2 cellular contexts compared by ENCODE assay signal in genomic region chr17:44086364-44087311, GRCh38.
TF ChIP-seq lines count a peak whose summit lies in the region.

No MANE protein-coding gene starts in this region.

TF ChIP-seq in K562, 482 proteins besides CTCF, POLR2A, EP300 and RAD21 (continued from another document and continues in another):
- TF ChIP-seq DDX20 (tag; IDR thresholded peaks at IDR 0.05; ENCODE audit: low read depth) = no peak
- TF ChIP-seq SMARCB1 (IDR thresholded peaks at IDR 0.05; ENCODE audit: insufficient read length, low read depth) = no peak
- peak; percentile 44; the same call in 1 of the 2 replicates for TF ChIP-seq POLR2AphosphoS5 (IDR thresholded peaks at IDR 0.05; ENCODE audit: control insufficient read depth, insufficient read depth, low read depth, low read length)
- no peak for TF ChIP-seq ZNF12 (CRISPR knock-in tag; IDR thresholded peaks at IDR 0.05)
- TF ChIP-seq MTF1 (CRISPR knock-in tag; IDR thresholded peaks at IDR 0.05; ENCODE audit: borderline replicate concordance) = no peak
- TF ChIP-seq, protein P1, sequence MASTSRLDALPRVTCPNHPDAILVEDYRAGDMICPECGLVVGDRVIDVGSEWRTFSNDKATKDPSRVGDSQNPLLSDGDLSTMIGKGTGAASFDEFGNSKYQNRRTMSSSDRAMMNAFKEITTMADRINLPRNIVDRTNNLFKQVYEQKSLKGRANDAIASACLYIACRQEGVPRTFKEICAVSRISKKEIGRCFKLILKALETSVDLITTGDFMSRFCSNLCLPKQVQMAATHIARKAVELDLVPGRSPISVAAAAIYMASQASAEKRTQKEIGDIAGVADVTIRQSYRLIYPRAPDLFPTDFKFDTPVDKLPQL (IDR thresholded peaks at IDR 0.05; ENCODE audit: extremely low read depth, insufficient read length) = no peak
- TF ChIP-seq AFF4 (CRISPR knock-in tag; IDR thresholded peaks at IDR 0.05) = no peak
- no peak for TF ChIP-seq FOXM1 (IDR thresholded peaks at IDR 0.05; ENCODE audit: low read depth)
- no peak for TF ChIP-seq FOXM1 (CRISPR knock-in tag; IDR thresholded peaks at IDR 0.05; ENCODE audit: low read depth)
- TF ChIP-seq NONO (IDR thresholded peaks at IDR 0.05; ENCODE audit: low read depth in 2 of 2, low read length in 1 of 2) = no peak
- no peak for TF ChIP-seq ZNF146 (CRISPR knock-in tag; IDR thresholded peaks at IDR 0.05; ENCODE audit: unreplicated experiment)
- TF ChIP-seq MAZ (CRISPR knock-in tag; conservative IDR thresholded peaks at IDR 0.05 in 1 of 2, IDR thresholded peaks at IDR 0.05 in 1 of 2) = peak in 1 of 2 experiments; percentile 85; a peak in 2 of 4 replicates
- TF ChIP-seq UBTF (IDR thresholded peaks at IDR 0.05; ENCODE audit: borderline replicate concordance in 1 of 2, low read depth in 2 of 2, low read length in 2 of 2) = no peak; a peak in 1 of 4 replicates
- no peak for TF ChIP-seq POLR3G (IDR thresholded peaks at IDR 0.05; ENCODE audit: extremely low read depth, insufficient read length, insufficient replicate concordance)
- TF ChIP-seq, protein P2, sequence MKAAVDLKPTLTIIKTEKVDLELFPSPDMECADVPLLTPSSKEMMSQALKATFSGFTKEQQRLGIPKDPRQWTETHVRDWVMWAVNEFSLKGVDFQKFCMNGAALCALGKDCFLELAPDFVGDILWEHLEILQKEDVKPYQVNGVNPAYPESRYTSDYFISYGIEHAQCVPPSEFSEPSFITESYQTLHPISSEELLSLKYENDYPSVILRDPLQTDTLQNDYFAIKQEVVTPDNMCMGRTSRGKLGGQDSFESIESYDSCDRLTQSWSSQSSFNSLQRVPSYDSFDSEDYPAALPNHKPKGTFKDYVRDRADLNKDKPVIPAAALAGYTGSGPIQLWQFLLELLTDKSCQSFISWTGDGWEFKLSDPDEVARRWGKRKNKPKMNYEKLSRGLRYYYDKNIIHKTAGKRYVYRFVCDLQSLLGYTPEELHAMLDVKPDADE (conservative IDR thresholded peaks at IDR 0.05; ENCODE audit: control insufficient read depth, low read depth, low read length) = 0 out of 2 replicates have a peak, but pooled peaks have one; percentile 27
- no peak for TF ChIP-seq ZNF311 (CRISPR knock-in tag; IDR thresholded peaks at IDR 0.05)
- peak; percentile 89 for TF ChIP-seq CREM (IDR thresholded peaks at IDR 0.05; ENCODE audit: low read depth)
- TF ChIP-seq NFATC3 (IDR thresholded peaks at IDR 0.05) = no peak
- no peak for TF ChIP-seq TAF9B (IDR thresholded peaks at IDR 0.05; ENCODE audit: partially characterized antibody)
- TF ChIP-seq RBFOX2 (IDR thresholded peaks at IDR 0.05; ENCODE audit: low read depth, low read length) = peak; percentile 37; the same call in 1 of the 2 replicates
- TF ChIP-seq ZNF699 (CRISPR knock-in tag; IDR thresholded peaks at IDR 0.05; ENCODE audit: insufficient replicate concordance) = no peak
- TF ChIP-seq SPI1 (IDR thresholded peaks at IDR 0.05; ENCODE audit: borderline replicate concordance, low read depth, low read length) = 0 out of 2 replicates have a peak, but pooled peaks have one; percentile 5

TF ChIP-seq in HepG2, 621 proteins besides CTCF, POLR2A, EP300 and RAD21 (continued from another document and continues in another):
- TF ChIP-seq KIAA2018 (CRISPR knock-in tag; IDR thresholded peaks at IDR 0.05; ENCODE audit: borderline replicate concordance) (no peak), ZNF850 (CRISPR knock-in tag; conservative IDR thresholded peaks at IDR 0.05) (no peak), ZNF841 (CRISPR knock-in tag; IDR thresholded peaks at IDR 0.05; ENCODE audit: borderline replicate concordance) (no peak), MED13 (CRISPR knock-in tag; IDR thresholded peaks at IDR 0.05) (no peak), NAIF1 (CRISPR knock-in tag; IDR thresholded peaks at IDR 0.05; ENCODE audit: borderline replicate concordance) (no peak), EZH2 (conservative IDR thresholded peaks at IDR 0.05; ENCODE audit: low read depth, low read length) (no peak), NCOA2 (CRISPR knock-in tag; IDR thresholded peaks at IDR 0.05) (no peak), HMG20A (CRISPR knock-in tag; IDR thresholded peaks at IDR 0.05; ENCODE audit: borderline replicate concordance) (no peak), SNAPC4 (CRISPR knock-in tag; IDR thresholded peaks at IDR 0.05) (no peak), ZNF143 (CRISPR knock-in tag; IDR thresholded peaks at IDR 0.05) (no peak), ZNF546 (CRISPR knock-in tag; conservative IDR thresholded peaks at IDR 0.05) (no peak), NRL (CRISPR knock-in tag; IDR thresholded peaks at IDR 0.05; ENCODE audit: borderline replicate concordance) (no peak), MAFK (conservative IDR thresholded peaks at IDR 0.05 in 1 of 2, IDR thresholded peaks at IDR 0.05 in 1 of 2; ENCODE audit: low read length in 2 of 2) (no peak), TEAD2 (CRISPR knock-in tag; IDR thresholded peaks at IDR 0.05) (no peak), SKI (IDR thresholded peaks at IDR 0.05; ENCODE audit: partially characterized antibody) (peak; percentile 57), ZNF18 (CRISPR knock-in tag; IDR thresholded peaks at IDR 0.05; ENCODE audit: insufficient replicate concordance) (peak; percentile 23), NFE2 (CRISPR knock-in tag; IDR thresholded peaks at IDR 0.05) (no peak), ZBTB38 (CRISPR knock-in tag; IDR thresholded peaks at IDR 0.05) (peak; percentile 94), IRX3 (CRISPR knock-in tag; IDR thresholded peaks at IDR 0.05; ENCODE audit: borderline replicate concordance, low read depth) (no peak), HNRNPUL1 (IDR thresholded peaks at IDR 0.05; ENCODE audit: low read depth, low read length) (no peak), MIER2 (CRISPR knock-in tag; IDR thresholded peaks at IDR 0.05) (no peak), GATAD2A (CRISPR knock-in tag; IDR thresholded peaks at IDR 0.05) (peak; percentile 54; the same call in 1 of the 2 replicates), ESRRA (CRISPR knock-in tag; IDR thresholded peaks at IDR 0.05; ENCODE audit: low read depth) (no peak)
- TF ChIP-seq, protein P3, sequence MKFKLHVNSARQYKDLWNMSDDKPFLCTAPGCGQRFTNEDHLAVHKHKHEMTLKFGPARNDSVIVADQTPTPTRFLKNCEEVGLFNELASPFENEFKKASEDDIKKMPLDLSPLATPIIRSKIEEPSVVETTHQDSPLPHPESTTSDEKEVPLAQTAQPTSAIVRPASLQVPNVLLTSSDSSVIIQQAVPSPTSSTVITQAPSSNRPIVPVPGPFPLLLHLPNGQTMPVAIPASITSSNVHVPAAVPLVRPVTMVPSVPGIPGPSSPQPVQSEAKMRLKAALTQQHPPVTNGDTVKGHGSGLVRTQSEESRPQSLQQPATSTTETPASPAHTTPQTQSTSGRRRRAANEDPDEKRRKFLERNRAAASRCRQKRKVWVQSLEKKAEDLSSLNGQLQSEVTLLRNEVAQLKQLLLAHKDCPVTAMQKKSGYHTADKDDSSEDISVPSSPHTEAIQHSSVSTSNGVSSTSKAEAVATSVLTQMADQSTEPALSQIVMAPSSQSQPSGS (CRISPR knock-in tag; IDR thresholded peaks at IDR 0.05) = no peak
- TF ChIP-seq, protein P4, sequence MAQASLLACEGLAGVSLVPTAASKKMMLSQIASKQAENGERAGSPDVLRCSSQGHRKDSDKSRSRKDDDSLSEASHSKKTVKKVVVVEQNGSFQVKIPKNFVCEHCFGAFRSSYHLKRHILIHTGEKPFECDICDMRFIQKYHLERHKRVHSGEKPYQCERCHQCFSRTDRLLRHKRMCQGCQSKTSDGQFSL (CRISPR knock-in tag; IDR thresholded peaks at IDR 0.05) = no peak
